Comparison of ENCODE assay signal across 11 cellular contexts in genomic region chr3:149382091-149382467, GRCh38. TPM values are rescaled to one million over a fixed set of nuclear protein-coding genes. Genes with fewer than 3 reads are reported as not detected.
DNase-seq lines count a peak whose midpoint lies in the region; ATAC-seq and TF ChIP-seq lines count a peak whose summit lies in the region.
"Had no signal": no experiment of that assay in that cellular context is flagged by ENCODE, and none has a peak within 500 bp of the region (broad histone marks: within the 10 kb centered on the region; RNA-seq: fewer than 3 reads in every experiment).

No MANE protein-coding gene starts in this region.

- H2AFZ ChIP-seq in ACC112 (ENCODE audit: low read length, unreplicated experiment) (peak overlapping the region; percentile 17), GM23338 (0 out of 2 replicates have a peak overlapping the region, but pooled peaks have one; percentile 53)

- POLR2A ChIA-PET in T-cell (lab: Charles Lee), result no interaction called here

- H3K79me2 ChIP-seq in ACC112 (ENCODE audit: control insufficient read depth, insufficient read depth, low read length, unreplicated experiment) (peaks cover 8% of the 10 kb centered on the region), GM23338 (replicated peaks; ENCODE audit: insufficient read depth) (no peaks in the 10 kb centered on the region)

- H4K20me1 ChIP-seq in GM23338 (replicated peaks; ENCODE audit: insufficient read depth), result no peaks in the 10 kb centered on the region

- H3K4me2 ChIP-seq in GM23338, result no peak overlapping the region

- peaks cover 3% of the 10 kb centered on the region for H3K27me3 Mint-ChIP-seq in GM23338 (ENCODE audit: insufficient read depth, low read depth, poor library complexity)
- H3K27me3 Mint-ChIP-seq in T-cell, result peaks cover 7 to 24% of the 10 kb centered on the region in 2 donors

- H3K27ac ChIP-seq in ACC112 (ENCODE audit: low read depth, low read length) (peak overlapping the region; percentile 98), GM23338 (ENCODE audit: low read depth) (no peak overlapping the region)

- CTCF ChIA-PET in T-cell (lab: Charles Lee), result no interaction called here

- no peaks in the 10 kb centered on the region for H3K27me3 ChIP-seq in ACC112 (ENCODE audit: insufficient read depth, low read length)
- H3K27me3 ChIP-seq in GM23338 (ENCODE audit: insufficient read depth), result no peaks in the 10 kb centered on the region

- peaks cover 61% of the 10 kb centered on the region for H3K4me1 ChIP-seq in ACC112 (ENCODE audit: control insufficient read depth, insufficient read depth, low read length, unreplicated experiment)
- peaks cover 4% of the 10 kb centered on the region; the same call in 1 of the 2 replicates for H3K4me1 ChIP-seq in GM23338 (ENCODE audit: insufficient read depth)

- H3K36me3 Mint-ChIP-seq in GM23338 (ENCODE audit: low read depth), result peaks cover 22% of the 10 kb centered on the region
- H3K36me3 Mint-ChIP-seq in T-cell, result no peaks in the 10 kb centered on the region

- no peak for TF ChIP-seq CTCF in GM23338 (conservative IDR thresholded peaks at IDR 0.05; ENCODE audit: low read depth in 2 of 2)
- TF ChIP-seq CTCF in foreskin fibroblast (IDR thresholded peaks at IDR 0.05; ENCODE audit: low read depth, low read length), result no peak

- ATAC-seq in GM23338 (no peak), GM21367 (IDR thresholded peaks at IDR 0.05; ENCODE audit: unreplicated experiment) (no peak), T-cell (replicated peaks in 1 of 4) (no peak)
- ATAC-seq: sciatic nerve had no signal

- 0 out of 2 replicates have a peak, but pooled peaks cover under 1% of the 10 kb centered on the region for H3K9me2 ChIP-seq in GM23338 (ENCODE audit: insufficient read depth)

- H3K4me3 Mint-ChIP-seq in GM23338, result no peak overlapping the region
- H3K4me3 Mint-ChIP-seq in T-cell, result no peak overlapping the region

- DNase-seq in GM23338 (ENCODE audit: low spot score), result no peak
- peak; percentile 56 for DNase-seq in RPMI7951 (ENCODE audit: low read depth)
- peak; percentile 56 to 76 for DNase-seq in foreskin fibroblast
- DNase-seq in medulla oblongata (ENCODE audit: extremely low spot score), result no peak
- no peak for DNase-seq in T-cell
- DNase-seq in D341Med (ENCODE audit: low spot score), result no peak
- DNase-seq: erythroblast, NCI-H524 treated with DMSO at 0.1 percent for 48 hours had no signal

- H3K9me3 Mint-ChIP-seq in GM23338 (peaks cover 28% of the 10 kb centered on the region), T-cell (no peaks in the 10 kb centered on the region)

- H3K36me3 ChIP-seq in ACC112 (ENCODE audit: insufficient read depth, low read length), result no peaks in the 10 kb centered on the region; the same call in 1 of the 2 replicates
- no peaks in the 10 kb centered on the region for H3K36me3 ChIP-seq in GM23338 (ENCODE audit: insufficient read depth)

- H3K27ac Mint-ChIP-seq in GM23338 (no peak overlapping the region), T-cell (no peak overlapping the region)

- H3F3A ChIP-seq in GM23338 (replicated peaks; ENCODE audit: low read depth), result no peaks in the 10 kb centered on the region

- H3K4me3 ChIP-seq in ACC112 (ENCODE audit: low read depth, low read length), result peak overlapping the region; percentile 2; the same call in 1 of the 2 replicates
- H3K4me3 ChIP-seq in GM23338, result no peak overlapping the region
- H3K4me3 ChIP-seq in foreskin fibroblast (ENCODE audit: low read depth in 1 of 2, low read length in 2 of 2), result no peak overlapping the region

- H3K4me1 Mint-ChIP-seq in GM23338 (peaks cover 6% of the 10 kb centered on the region), T-cell (peaks cover 0 to under 1% (median 0%) of the 10 kb centered on the region in 3 donors)

TF ChIP-seq in GM23338, 12 proteins besides CTCF, POLR2A, EP300 and RAD21 (continues in another document):
- TF ChIP-seq EZH2 (IDR thresholded peaks at IDR 0.05; ENCODE audit: low read depth, unreplicated experiment) (no peak), POLR2AphosphoS5 (IDR thresholded peaks at IDR 0.05; ENCODE audit: low read depth) (no peak), CREB1 (CRISPR knock-in tag; IDR thresholded peaks at IDR 0.05; ENCODE audit: low read depth) (no peak), ZNF114 (CRISPR knock-in tag; IDR thresholded peaks at IDR 0.05) (no peak), JUNB (IDR thresholded peaks at IDR 0.05; ENCODE audit: unreplicated experiment) (no peak), STAT1 (IDR thresholded peaks at IDR 0.05; ENCODE audit: unreplicated experiment) (no peak), ZNF331 (CRISPR knock-in tag; IDR thresholded peaks at IDR 0.05; ENCODE audit: low read depth) (no peak), ZNF462 (CRISPR knock-in tag; IDR thresholded peaks at IDR 0.05) (no peak), NANOG (IDR thresholded peaks at IDR 0.05; ENCODE audit: borderline replicate concordance) (no peak), EZH2phosphoT487 (IDR thresholded peaks at IDR 0.05; ENCODE audit: unreplicated experiment) (no peak)
- TF ChIP-seq, protein P1, sequence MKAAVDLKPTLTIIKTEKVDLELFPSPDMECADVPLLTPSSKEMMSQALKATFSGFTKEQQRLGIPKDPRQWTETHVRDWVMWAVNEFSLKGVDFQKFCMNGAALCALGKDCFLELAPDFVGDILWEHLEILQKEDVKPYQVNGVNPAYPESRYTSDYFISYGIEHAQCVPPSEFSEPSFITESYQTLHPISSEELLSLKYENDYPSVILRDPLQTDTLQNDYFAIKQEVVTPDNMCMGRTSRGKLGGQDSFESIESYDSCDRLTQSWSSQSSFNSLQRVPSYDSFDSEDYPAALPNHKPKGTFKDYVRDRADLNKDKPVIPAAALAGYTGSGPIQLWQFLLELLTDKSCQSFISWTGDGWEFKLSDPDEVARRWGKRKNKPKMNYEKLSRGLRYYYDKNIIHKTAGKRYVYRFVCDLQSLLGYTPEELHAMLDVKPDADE (IDR thresholded peaks at IDR 0.05), result no peak

RNA-seq across cellular contexts. Expression of gene TM4SF1, which starts 4.6 kb away (rescaled TPM):
- 0.10 TPM in 1 of 2 replicates, not detected in the other for total RNA-seq in GM23338 (2014; rRNA removed; shearing (Covaris generic))
- polyA plus RNA-seq in GM23338 (2016; fragmentation: Nextera tagmentation; extraction: Ambion mirVana), result 0.49 and 0.74 TPM in 2 replicates
- total RNA-seq in RPMI7951 (2014; rRNA removed; shearing (Covaris generic)), result 87.2 and 94.1 TPM in 2 replicates
- 1 to 10 TPM in 1 of 5 donors, under 1 TPM in 2, not detected in 2; 0.76 to 1.0 (median 0.79) TPM for total RNA-seq in T-cell

RNA-seq across cellular contexts. Expression of gene TM4SF18, which starts 48.6 kb away (rescaled TPM):
- 1.0 and 1.6 TPM in 2 replicates for total RNA-seq in GM23338 (2014; rRNA removed; shearing (Covaris generic))
- 1.4 and 2.0 TPM in 2 replicates for polyA plus RNA-seq in GM23338 (2016; fragmentation: Nextera tagmentation; extraction: Ambion mirVana)
- 5.2 and 5.8 TPM in 2 replicates for total RNA-seq in RPMI7951 (2014; rRNA removed; shearing (Covaris generic))
- total RNA-seq in T-cell, result not detected

Comparison
In these comparisons a context has a peak if more than half of its experiments do, and no peak if none do; other contexts are left out.
1. DNase-seq: peak in RPMI7951 (single experiment) and foreskin fibroblast (2 of 2); none in GM23338 (single experiment), medulla oblongata (single experiment), T-cell (0 of 34) and D341Med (single experiment).
2. RNA of gene TM4SF1, which starts 4.6 kb away (total RNA-seq): 87.2 to 94.1 TPM in RPMI7951; 0.76 to 1.0 TPM in T-cell and 0.10 TPM in GM23338; every median in the first group is over 10 times any median in the second.